In the genomic region with DNA sequence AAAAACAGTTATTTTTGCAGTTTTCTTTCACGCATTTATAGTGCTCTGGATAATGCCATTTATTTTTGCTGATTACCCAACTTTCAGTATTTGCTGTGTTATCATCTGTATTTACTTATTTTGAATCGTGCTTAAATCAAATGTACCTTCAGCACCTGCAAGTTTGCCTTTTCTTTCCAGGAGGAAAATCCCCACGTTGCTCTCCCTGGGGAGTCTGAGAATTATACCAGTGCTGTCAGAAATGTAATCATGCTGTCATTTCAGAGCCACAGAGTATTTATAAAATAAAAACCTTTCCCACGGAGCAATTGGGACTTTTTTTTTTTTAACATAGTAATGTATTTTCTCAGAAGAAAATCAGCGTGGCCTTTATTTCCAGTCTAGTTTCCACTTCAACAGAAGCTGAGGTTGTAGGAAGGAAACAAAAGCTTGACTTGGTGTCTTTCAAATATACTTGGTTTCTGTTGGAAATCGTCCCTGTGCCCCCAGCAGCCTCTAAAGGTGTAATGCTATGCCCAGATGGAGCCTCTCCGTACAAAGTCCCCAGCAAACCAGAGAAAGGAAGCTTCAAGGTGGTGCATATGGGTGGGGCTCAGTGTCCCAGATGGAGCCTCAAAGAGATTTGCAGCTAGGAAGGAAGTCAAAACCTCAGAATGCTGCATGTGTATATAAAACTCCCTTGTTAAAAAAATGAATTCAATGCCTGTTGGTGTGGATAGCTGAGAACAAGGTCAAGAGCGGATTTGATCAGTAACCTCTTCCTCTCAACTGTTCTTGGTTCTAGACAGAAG, we compare ENCODE assay signal across 1 cellular context.
TF ChIP-seq lines count a peak whose summit lies in the region.

No MANE protein-coding gene starts in this region.

TF ChIP-seq in GM12878, 131 proteins besides CTCF, POLR2A, EP300 and RAD21 (continued from another document):
- TF ChIP-seq, protein P1, sequence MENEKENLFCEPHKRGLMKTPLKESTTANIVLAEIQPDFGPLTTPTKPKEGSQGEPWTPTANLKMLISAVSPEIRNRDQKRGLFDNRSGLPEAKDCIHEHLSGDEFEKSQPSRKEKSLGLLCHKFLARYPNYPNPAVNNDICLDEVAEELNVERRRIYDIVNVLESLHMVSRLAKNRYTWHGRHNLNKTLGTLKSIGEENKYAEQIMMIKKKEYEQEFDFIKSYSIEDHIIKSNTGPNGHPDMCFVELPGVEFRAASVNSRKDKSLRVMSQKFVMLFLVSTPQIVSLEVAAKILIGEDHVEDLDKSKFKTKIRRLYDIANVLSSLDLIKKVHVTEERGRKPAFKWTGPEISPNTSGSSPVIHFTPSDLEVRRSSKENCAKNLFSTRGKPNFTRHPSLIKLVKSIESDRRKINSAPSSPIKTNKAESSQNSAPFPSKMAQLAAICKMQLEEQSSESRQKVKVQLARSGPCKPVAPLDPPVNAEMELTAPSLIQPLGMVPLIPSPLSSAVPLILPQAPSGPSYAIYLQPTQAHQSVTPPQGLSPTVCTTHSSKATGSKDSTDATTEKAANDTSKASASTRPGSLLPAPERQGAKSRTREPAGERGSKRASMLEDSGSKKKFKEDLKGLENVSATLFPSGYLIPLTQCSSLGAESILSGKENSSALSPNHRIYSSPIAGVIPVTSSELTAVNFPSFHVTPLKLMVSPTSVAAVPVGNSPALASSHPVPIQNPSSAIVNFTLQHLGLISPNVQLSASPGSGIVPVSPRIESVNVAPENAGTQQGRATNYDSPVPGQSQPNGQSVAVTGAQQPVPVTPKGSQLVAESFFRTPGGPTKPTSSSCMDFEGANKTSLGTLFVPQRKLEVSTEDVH (IDR thresholded peaks at IDR 0.05; ENCODE audit: low read depth, partially characterized antibody), result no peak
- TF ChIP-seq ZNF207 (IDR thresholded peaks at IDR 0.05; ENCODE audit: borderline replicate concordance) (no peak), SRF (IDR thresholded peaks at IDR 0.05; ENCODE audit: low read depth in 2 of 2, low read length in 2 of 2) (no peak)
